In genomic region chr6:44367686-44368085, GRCh38 we compare ENCODE assay signal across 31 cellular contexts. TPM values are rescaled to one million over a fixed set of nuclear protein-coding genes. Genes with fewer than 3 reads are reported as not detected.
DNase-seq lines count a peak whose midpoint lies in the region; ATAC-seq and TF ChIP-seq lines count a peak whose summit lies in the region.
"Had no signal": no experiment of that assay in that cellular context is flagged by ENCODE, and none has a peak within 500 bp of the region (broad histone marks: within the 10 kb centered on the region; RNA-seq: fewer than 3 reads in every experiment).

No MANE protein-coding gene starts in this region.

- 8 to 30% (median 19%) methylated on average over 2 of the region's 2 CpGs for WGBS in spleen, 5 donors
- 92% methylated on average over 2 of the region's 2 CpGs; no CpG with 5 or more reads in 1 of the 2 experiments for WGBS in endodermal cell (ENCODE audit: insufficient coverage in 1 of 2, insufficient read length in 1 of 2), 2 experiments

- no peak overlapping the region for H3K27ac Mint-ChIP-seq in activated naive CD8-positive, alpha-beta T cell treated with anti-CD3 and anti-CD28 coated beads, Interleukin-2, amount 10 ng/mL, durations not matched to agents 7 days and 5 days
- no peak overlapping the region for H3K27ac Mint-ChIP-seq in activated naive CD8-positive, alpha-beta T cell treated with anti-CD3 and anti-CD28 coated beads, Interleukin-2, amount 50 U/mL, for 24 hours
- H3K27ac Mint-ChIP-seq in endothelial cell (ENCODE audit: unreplicated experiment) (no peak overlapping the region), nephron progenitor cell (no peak overlapping the region), endodermal cell (no peak overlapping the region)
- H3K27ac Mint-ChIP-seq: activated naive CD8-positive, alpha-beta T cell; activated T-helper 1 cell treated with anti-CD3 and anti-CD28 coated beads, Interleukin-12 subunit alpha, Interleukin-12 subunit beta, Interleukin-2, Interleukin-4 antibody, amounts not matched to agents 30 ng/mL and 10 ng/mL and 1 ng/mL, durations not matched to agents 14 hours and 24 hours and 36 hours; HFFc6; stimulated activated naive B cell treated with anti-CD40 and anti-IgM and Interleukin-4, amounts not matched to agents 10 μg/mL and 1 μg/mL and 100 μg/mL, for 72 hours had no signal

- H3K4me3 ChIP-seq in NB4 (ENCODE audit: low read depth, low read length) = no peak overlapping the region
- no peak overlapping the region for H3K4me3 ChIP-seq in spleen
- H3K4me3 ChIP-seq in endodermal cell (ENCODE audit: low read length) = no peak overlapping the region
- H3K4me3 ChIP-seq: gastrocnemius medialis, left lung, ovary, PC-9, suprapubic skin, uterus had no signal

- peak; percentile 60 for ATAC-seq in activated naive CD8-positive, alpha-beta T cell treated with anti-CD3 and anti-CD28 coated beads, Interleukin-2, amount 10 ng/mL, durations not matched to agents 7 days and 5 days (ENCODE audit: low read depth)
- no peak for ATAC-seq in activated naive CD8-positive, alpha-beta T cell treated with anti-CD3 and anti-CD28 coated beads, Interleukin-2, amount 50 U/mL, for 24 hours
- ATAC-seq: gastrocnemius medialis; left lung; stimulated activated naive B cell treated with anti-CD40 and anti-IgM and Interleukin-4, amounts not matched to agents 10 μg/mL and 1 μg/mL and 100 μg/mL, for 72 hours had no signal

- H3K9me3 Mint-ChIP-seq in activated naive CD8-positive, alpha-beta T cell treated with anti-CD3 and anti-CD28 coated beads, Interleukin-2, amount 10 ng/mL, durations not matched to agents 7 days and 5 days = no peaks in the 10 kb centered on the region
- H3K9me3 Mint-ChIP-seq in activated naive CD8-positive, alpha-beta T cell treated with anti-CD3 and anti-CD28 coated beads, Interleukin-2, amount 50 U/mL, for 24 hours = no peaks in the 10 kb centered on the region
- H3K9me3 Mint-ChIP-seq in endothelial cell (ENCODE audit: unreplicated experiment) = no peaks in the 10 kb centered on the region
- H3K9me3 Mint-ChIP-seq in nephron progenitor cell = no peaks in the 10 kb centered on the region
- no peaks in the 10 kb centered on the region for H3K9me3 Mint-ChIP-seq in endodermal cell
- H3K9me3 Mint-ChIP-seq: activated T-helper 1 cell treated with anti-CD3 and anti-CD28 coated beads, Interleukin-12 subunit alpha, Interleukin-12 subunit beta, Interleukin-2, Interleukin-4 antibody, amounts not matched to agents 30 ng/mL and 10 ng/mL and 1 ng/mL, durations not matched to agents 14 hours and 24 hours and 36 hours; central memory CD8-positive, alpha-beta T cell; HFFc6; stimulated activated naive B cell treated with anti-CD40 and anti-IgM and Interleukin-4, amounts not matched to agents 10 μg/mL and 1 μg/mL and 100 μg/mL, for 72 hours had no signal

- H3K27me3 Mint-ChIP-seq in activated naive CD8-positive, alpha-beta T cell treated with anti-CD3 and anti-CD28 coated beads, Interleukin-2, amount 10 ng/mL, durations not matched to agents 7 days and 5 days = peaks cover 22% of the 10 kb centered on the region
- H3K27me3 Mint-ChIP-seq in activated naive CD8-positive, alpha-beta T cell treated with anti-CD3 and anti-CD28 coated beads, Interleukin-2, amount 50 U/mL, for 24 hours = peaks cover 16% of the 10 kb centered on the region
- peaks cover 3% of the 10 kb centered on the region for H3K27me3 Mint-ChIP-seq in endothelial cell (ENCODE audit: unreplicated experiment)
- peaks cover 30% of the 10 kb centered on the region for H3K27me3 Mint-ChIP-seq in nephron progenitor cell (ENCODE audit: low read depth, poor library complexity)
- peaks cover 6% of the 10 kb centered on the region for H3K27me3 Mint-ChIP-seq in endodermal cell (ENCODE audit: insufficient read depth)

- no peak overlapping the region for H3K9ac ChIP-seq in endodermal cell (ENCODE audit: extremely low read depth, low read length, poor library complexity, severe bottlenecking)

- H3K36me3 ChIP-seq in spleen (no peaks in the 10 kb centered on the region), endodermal cell (ENCODE audit: control insufficient read depth, insufficient read depth, low read length) (no peaks in the 10 kb centered on the region)
- H3K36me3 ChIP-seq: gastrocnemius medialis, left lung, ovary, suprapubic skin, uterus had no signal

- DNase-seq in activated naive CD8-positive, alpha-beta T cell treated with anti-CD3 and anti-CD28 coated beads, Interleukin-2, amount 10 ng/mL, durations not matched to agents 7 days and 5 days = no peak
- DNase-seq in activated naive CD8-positive, alpha-beta T cell treated with anti-CD3 and anti-CD28 coated beads, Interleukin-2, amount 50 U/mL, for 24 hours = no peak
- peak; percentile 29 for DNase-seq in NB4 (ENCODE audit: low read depth)
- DNase-seq in endothelial cell (ENCODE audit: low spot score) = peak; percentile 9
- DNase-seq in nephron progenitor cell = no peak
- no peak for DNase-seq in spleen
- no peak for DNase-seq in NCI-H1930 (lab: John Stamatoyannopoulos, UW)
- DNase-seq in endodermal cell = no peak
- DNase-seq: ACHN; activated CD4-positive, alpha-beta T cell treated with anti-CD3 and anti-CD28 coated beads for 48 hours; gastrocnemius medialis; HFFc6; hippocampal formation; IMR-90; left lung; mesendoderm; NCI-H1436; ovary; PC-9; SIG-M5; stimulated activated CD4-positive, alpha-beta T cell treated with anti-CD3 and anti-CD28 coated beads, Interleukin-4, amount 100 ng/mL, for 24 hours; stimulated activated naive B cell treated with anti-CD40 and anti-IgM and Interleukin-4, amounts not matched to agents 10 μg/mL and 1 μg/mL and 100 μg/mL, for 72 hours; uterus had no signal

- H3K4me1 Mint-ChIP-seq in activated naive CD8-positive, alpha-beta T cell treated with anti-CD3 and anti-CD28 coated beads, Interleukin-2, amount 10 ng/mL, durations not matched to agents 7 days and 5 days = peaks cover 5% of the 10 kb centered on the region
- H3K4me1 Mint-ChIP-seq in activated naive CD8-positive, alpha-beta T cell treated with anti-CD3 and anti-CD28 coated beads, Interleukin-2, amount 50 U/mL, for 24 hours = no peaks in the 10 kb centered on the region
- H3K4me1 Mint-ChIP-seq in endothelial cell (ENCODE audit: unreplicated experiment) (peaks cover 8% of the 10 kb centered on the region), nephron progenitor cell (no peaks in the 10 kb centered on the region), endodermal cell (no peaks in the 10 kb centered on the region)
- H3K4me1 Mint-ChIP-seq: central memory CD8-positive, alpha-beta T cell had no signal

- no peaks in the 10 kb centered on the region for H3K36me3 Mint-ChIP-seq in activated naive CD8-positive, alpha-beta T cell treated with anti-CD3 and anti-CD28 coated beads, Interleukin-2, amount 10 ng/mL, durations not matched to agents 7 days and 5 days
- H3K36me3 Mint-ChIP-seq in activated naive CD8-positive, alpha-beta T cell treated with anti-CD3 and anti-CD28 coated beads, Interleukin-2, amount 50 U/mL, for 24 hours (ENCODE audit: low read depth) = no peaks in the 10 kb centered on the region
- H3K36me3 Mint-ChIP-seq in endothelial cell (ENCODE audit: low read depth, unreplicated experiment) (no peaks in the 10 kb centered on the region), nephron progenitor cell (ENCODE audit: low read depth) (no peaks in the 10 kb centered on the region), endodermal cell (ENCODE audit: low read depth) (no peaks in the 10 kb centered on the region)
- H3K36me3 Mint-ChIP-seq: activated naive CD8-positive, alpha-beta T cell; stimulated activated naive B cell treated with anti-CD40 and anti-IgM and Interleukin-4, amounts not matched to agents 10 μg/mL and 1 μg/mL and 100 μg/mL, for 72 hours had no signal

- no peaks in the 10 kb centered on the region for H3K4me1 ChIP-seq in spleen
- no peaks in the 10 kb centered on the region for H3K4me1 ChIP-seq in endodermal cell (ENCODE audit: control insufficient read depth, insufficient read depth, low read length)
- H3K4me1 ChIP-seq: gastrocnemius medialis, left lung, suprapubic skin, uterus had no signal

- TF ChIP-seq CTCF in NB4 (IDR thresholded peaks at IDR 0.05; ENCODE audit: low read depth, low read length) (no peak), endothelial cell (IDR thresholded peaks at IDR 0.05; ENCODE audit: unreplicated experiment) (no peak), nephron progenitor cell (IDR thresholded peaks at IDR 0.05) (no peak), spleen (IDR thresholded peaks at IDR 0.05 in 8 of 11, conservative IDR thresholded peaks at IDR 0.05 in 3 of 11) (no peak), endodermal cell (conservative IDR thresholded peaks at IDR 0.05) (no peak)

- H3K27me3 ChIP-seq in spleen (replicated peaks in 1 of 7) = peaks cover 0 to 14% (median 0%) of the 10 kb centered on the region in 7 donors
- H3K27me3 ChIP-seq in endodermal cell (ENCODE audit: control insufficient read depth, insufficient read depth, low read length, poor library complexity, severe bottlenecking) = peaks cover 10% of the 10 kb centered on the region
- H3K27me3 ChIP-seq: gastrocnemius medialis, ovary, suprapubic skin, uterus had no signal

- H3K27ac ChIP-seq in spleen (no peak overlapping the region), endodermal cell (ENCODE audit: low read depth, low read length) (no peak overlapping the region)
- H3K27ac ChIP-seq: C4-2B, gastrocnemius medialis, left lung, ovary, PC-9, suprapubic skin, uterus had no signal

- TF ChIP-seq POLR2A in NB4 (IDR thresholded peaks at IDR 0.05; ENCODE audit: extremely low read depth, insufficient read length) (no peak), spleen (IDR thresholded peaks at IDR 0.05) (no peak)

- intact Hi-C loops in spleen (cut with DNase I; ENCODE audit: low total_unique reads) = no loop called here

- no peaks in the 10 kb centered on the region for H3K9me3 ChIP-seq in spleen
- H3K9me3 ChIP-seq in endodermal cell (ENCODE audit: control insufficient read depth, low read length) = no peaks in the 10 kb centered on the region
- H3K9me3 ChIP-seq: gastrocnemius medialis, left lung, ovary, suprapubic skin, uterus had no signal

- H3K4me3 Mint-ChIP-seq in activated naive CD8-positive, alpha-beta T cell treated with anti-CD3 and anti-CD28 coated beads, Interleukin-2, amount 10 ng/mL, durations not matched to agents 7 days and 5 days = no peak overlapping the region
- H3K4me3 Mint-ChIP-seq in activated naive CD8-positive, alpha-beta T cell treated with anti-CD3 and anti-CD28 coated beads, Interleukin-2, amount 50 U/mL, for 24 hours = no peak overlapping the region
- H3K4me3 Mint-ChIP-seq in endothelial cell (ENCODE audit: unreplicated experiment) = no peak overlapping the region
- H3K4me3 Mint-ChIP-seq in nephron progenitor cell = no peak overlapping the region
- no peak overlapping the region for H3K4me3 Mint-ChIP-seq in endodermal cell
- H3K4me3 Mint-ChIP-seq: activated naive CD8-positive, alpha-beta T cell; activated T-helper 1 cell treated with anti-CD3 and anti-CD28 coated beads, Interleukin-12 subunit alpha, Interleukin-12 subunit beta, Interleukin-2, Interleukin-4 antibody, amounts not matched to agents 30 ng/mL and 10 ng/mL and 1 ng/mL, durations not matched to agents 14 hours and 24 hours and 36 hours; central memory CD8-positive, alpha-beta T cell; HFFc6; stimulated activated naive B cell treated with anti-CD40 and anti-IgM and Interleukin-4, amounts not matched to agents 10 μg/mL and 1 μg/mL and 100 μg/mL, for 72 hours had no signal

- POLR2A ChIA-PET in activated naive CD8-positive, alpha-beta T cell treated with anti-CD3 and anti-CD28 coated beads, Interleukin-2, amount 10 ng/mL, durations not matched to agents 7 days and 5 days (lab: Charles Lee) = no interaction called here

RNA-seq across cellular contexts. Expression of gene CDC5L, which starts 19.8 kb away (rescaled TPM):
- 10 to 100 TPM; 20.9 to 22.8 TPM for total RNA-seq in activated naive CD8-positive, alpha-beta T cell treated with anti-CD3 and anti-CD28 coated beads, Interleukin-2, amount 10 ng/mL, durations not matched to agents 7 days and 5 days
- total RNA-seq in endothelial cell (ENCODE audit: unreplicated experiment) (17.3 TPM), spleen (10 to 100 TPM; 17.4 to 20.3 (median 18.6) TPM), endodermal cell (10 to 100 TPM; 28.9 to 30.5 TPM)
- polyA plus RNA-seq in spleen = 1 to 10 TPM; 5.3 to 8.0 (median 7.4) TPM
- polyA plus RNA-seq in endodermal cell (2013, experiment 1 of 2) = 28.9 TPM
- polyA plus RNA-seq in endodermal cell (2013, experiment 2 of 2) = 29.1 TPM

RNA-seq across cellular contexts. Expression of gene SPATS1, which starts 25.2 kb away (rescaled TPM):
- total RNA-seq in activated naive CD8-positive, alpha-beta T cell treated with anti-CD3 and anti-CD28 coated beads, Interleukin-2, amount 10 ng/mL, durations not matched to agents 7 days and 5 days = not detected
- not detected for total RNA-seq in endothelial cell (ENCODE audit: unreplicated experiment)
- not detected for total RNA-seq in spleen
- not detected for polyA plus RNA-seq in spleen
- total RNA-seq in endodermal cell = not detected
- not detected for polyA plus RNA-seq in endodermal cell (2013, experiment 1 of 2)
- not detected for polyA plus RNA-seq in endodermal cell (2013, experiment 2 of 2)
- total RNA-seq: activated T-helper 1 cell treated with anti-CD3 and anti-CD28 coated beads, Interleukin-12 subunit alpha, Interleukin-12 subunit beta, Interleukin-2, Interleukin-4 antibody, amounts not matched to agents 30 ng/mL and 10 ng/mL and 1 ng/mL, durations not matched to agents 14 hours and 24 hours and 36 hours; gastrocnemius medialis; HFFc6; IMR-90; MCF 10A; NCI-H460; PC-9; suprapubic skin had no signal
- polyA plus RNA-seq: esophagus, IMR-90, ovary had no signal

RNA-seq across cellular contexts. Expression of gene AARS2, which starts 54.5 kb away (rescaled TPM):
- total RNA-seq in activated naive CD8-positive, alpha-beta T cell treated with anti-CD3 and anti-CD28 coated beads, Interleukin-2, amount 10 ng/mL, durations not matched to agents 7 days and 5 days = 10 to 100 TPM; 23.0 to 23.2 TPM
- total RNA-seq in endothelial cell (ENCODE audit: unreplicated experiment) (16.0 TPM), spleen (10 to 100 TPM; 11.0 to 16.8 (median 14.6) TPM), endodermal cell (10 to 100 TPM; 22.9 to 24.7 TPM)
- 1 to 10 TPM; 3.5 to 6.7 (median 3.7) TPM for polyA plus RNA-seq in spleen
- 16.6 TPM for polyA plus RNA-seq in endodermal cell (2013, experiment 1 of 2)
- 15.5 TPM for polyA plus RNA-seq in endodermal cell (2013, experiment 2 of 2)

Comparison
In these comparisons a context has a peak if more than half of its experiments do, and no peak if none do; other contexts are left out.
1. DNase-seq: peak in NB4 (single experiment) and endothelial cell (single experiment); none in activated naive CD8-positive, alpha-beta T cell treated with anti-CD3 and anti-CD28 coated beads, Interleukin-2, amount 10 ng/mL, durations not matched to agents 7 days and 5 days (single experiment), activated naive CD8-positive, alpha-beta T cell treated with anti-CD3 and anti-CD28 coated beads, Interleukin-2, amount 50 U/mL, for 24 hours (single experiment), nephron progenitor cell (single experiment), spleen (single experiment), NCI-H1930 (0 of 2) and endodermal cell (single experiment).